11 cellular contexts compared by ENCODE assay signal in the genomic region with DNA sequence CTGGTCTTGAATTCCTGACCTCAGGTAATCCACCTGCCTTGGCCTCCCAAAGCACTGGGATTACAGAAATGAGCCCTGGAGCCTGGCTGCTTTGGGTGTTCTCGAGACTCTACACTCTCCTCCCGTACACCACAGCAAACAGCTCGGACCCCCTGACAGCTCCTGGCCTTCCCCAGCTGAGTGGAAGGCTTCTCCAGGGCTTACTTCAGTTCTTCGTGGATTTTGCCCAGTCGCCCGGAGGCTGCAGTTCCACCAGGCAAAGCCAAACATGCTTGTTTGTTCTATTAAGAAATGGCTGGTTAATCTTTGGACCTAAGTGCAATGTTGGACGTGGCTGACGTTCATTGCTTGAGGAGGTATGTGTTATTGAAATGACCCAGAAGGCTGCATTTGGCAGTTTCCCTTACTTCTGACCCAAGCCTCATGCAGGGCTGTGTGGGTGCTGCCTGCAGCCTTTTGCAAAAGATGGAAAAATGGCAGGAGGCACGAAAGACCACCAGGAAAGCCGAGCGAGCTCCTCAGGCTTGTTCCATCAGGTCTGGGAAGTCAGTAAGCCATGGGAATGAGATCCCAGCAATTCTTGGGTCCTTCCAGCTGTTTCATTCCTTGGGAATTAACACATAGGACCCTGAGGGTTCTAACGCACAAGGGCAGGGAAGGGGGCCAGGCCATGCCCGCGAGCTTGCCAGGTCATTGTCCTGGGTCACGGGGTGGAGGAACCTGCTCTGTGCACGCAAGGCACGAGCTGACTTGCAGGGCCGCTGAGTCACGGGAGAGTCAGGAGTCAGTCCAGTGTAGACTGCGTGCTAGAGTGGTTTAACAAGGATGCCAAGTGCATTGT. TPM values are rescaled to one million over a fixed set of nuclear protein-coding genes. Genes with fewer than 3 reads are reported as not detected.
A peak's percentile ranks its signal among the peaks of the same experiment; 100 is the strongest.
DNase-seq lines count a peak whose midpoint lies in the region; ATAC-seq and TF ChIP-seq lines count a peak whose summit lies in the region.
"Had no signal": no experiment of that assay in that cellular context is flagged by ENCODE, and none has a peak within 500 bp of the region (broad histone marks: within the 10 kb centered on the region; RNA-seq: fewer than 3 reads in every experiment).

No MANE protein-coding gene starts in this region.

- peak overlapping the region; percentile 99 for H3K27ac ChIP-seq in epithelial cell of prostate
- H3K27ac ChIP-seq: ascending aorta had no signal

- no peak overlapping the region for H3K4me3 ChIP-seq in mucosa of descending colon
- H3K4me3 ChIP-seq: ascending aorta had no signal

- no peaks in the 10 kb centered on the region for H3K4me1 ChIP-seq in mucosa of descending colon (ENCODE audit: low read depth)
- H3K4me1 ChIP-seq: ascending aorta had no signal

- no peak for TF ChIP-seq CTCF in mucosa of descending colon (IDR thresholded peaks at IDR 0.05)

- ATAC-seq in mucosa of descending colon (peak; percentile 40), HG02973 (IDR thresholded peaks at IDR 0.05; ENCODE audit: unreplicated experiment) (no peak)
- ATAC-seq in activated CD4-positive, CD25-positive, alpha-beta regulatory T cell treated with anti-CD3 and anti-CD28 coated beads, Interleukin-2, amount 50 U/mL, for 24 hours = no peak

- H3K9me3 ChIP-seq in mucosa of descending colon = no peaks in the 10 kb centered on the region
- H3K9me3 ChIP-seq: ascending aorta had no signal

- no peaks in the 10 kb centered on the region for H3K36me3 ChIP-seq in mucosa of descending colon (ENCODE audit: low read depth)
- H3K36me3 ChIP-seq: ascending aorta had no signal

- intact Hi-C loops in mucosa of descending colon (cut with DNase I, micrococcal nuclease) = no loop called here

- DNase-seq in AG20443 (ENCODE audit: low spot score) (peak; percentile 91), M059J (ENCODE audit: low read depth) (peak; percentile 99), epithelial cell of prostate (ENCODE audit: low read depth, low spot score) (peak; percentile 98), mucosa of descending colon (no peak), NCI-H2227 (lab: John Stamatoyannopoulos, UW; ENCODE audit: unreplicated experiment) (no peak)
- DNase-seq in activated CD8-positive, alpha-beta memory T cell treated with anti-CD3 and anti-CD28 coated beads, Interleukin-2, amount 50 U/mL, for 4 hours = no peak
- DNase-seq: activated CD4-positive, alpha-beta T cell treated with anti-CD3 and anti-CD28 coated beads, Interleukin-2, amount 50 U/mL, for 4 hours; Kasumi-1 had no signal

RNA-seq across cellular contexts. Expression of gene KLHDC4, which starts 23.9 kb away (rescaled TPM):
- total RNA-seq in M059J (2014; rRNA removed; shearing (Covaris generic)) = 7.9 and 14.7 TPM in 2 replicates
- 10 to 100 TPM; 41.6 to 67.7 (median 46.4) TPM for total RNA-seq in mucosa of descending colon

Comparison
In these comparisons a context has a peak if more than half of its experiments do, and no peak if none do; other contexts are left out.
1. DNase-seq: peak in AG20443 (single experiment), M059J (single experiment) and epithelial cell of prostate (single experiment); none in mucosa of descending colon (0 of 3), NCI-H2227 (single experiment) and activated CD8-positive, alpha-beta memory T cell treated with anti-CD3 and anti-CD28 coated beads, Interleukin-2, amount 50 U/mL, for 4 hours (single experiment).